8 cellular contexts compared by ENCODE assay signal in the genomic region with DNA sequence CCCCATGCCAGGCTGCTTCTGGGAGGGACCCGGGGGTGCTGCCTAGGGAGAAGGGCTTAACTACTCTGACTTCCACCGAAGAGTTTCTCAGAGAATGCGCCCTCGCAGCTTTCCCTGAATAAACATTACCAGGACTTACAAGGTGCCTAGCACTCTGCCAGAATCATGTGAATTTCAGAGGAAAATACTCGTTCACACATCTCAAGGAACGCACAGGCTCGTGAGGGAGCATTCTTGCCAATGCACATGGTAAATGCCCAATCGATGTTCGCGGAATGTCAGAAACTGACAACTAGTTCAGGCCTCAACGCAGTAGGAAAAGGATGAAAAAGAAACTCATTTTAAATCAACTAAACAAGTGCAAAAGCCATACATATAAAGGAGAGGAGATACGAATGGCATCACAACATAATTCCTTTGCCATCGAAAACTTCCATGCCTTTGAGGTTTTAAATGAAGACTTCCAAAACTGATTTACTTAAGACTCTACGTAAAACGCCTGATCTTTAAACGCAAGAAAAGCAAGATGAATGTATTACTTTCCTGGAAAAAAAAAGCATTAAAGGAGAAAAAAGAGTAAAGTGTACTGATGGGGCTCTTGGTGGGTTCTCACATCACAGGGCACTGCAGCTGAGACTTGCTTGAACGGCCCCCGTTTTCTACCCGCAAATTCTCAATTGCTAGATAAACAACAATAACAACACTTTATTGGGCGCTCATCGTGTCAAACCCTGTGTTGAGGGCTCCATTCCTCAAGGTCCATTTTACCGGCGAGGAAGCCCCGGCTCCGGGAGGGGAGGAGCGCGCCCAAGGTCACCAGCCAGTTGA. TPM values are rescaled to one million over a fixed set of nuclear protein-coding genes. Genes with fewer than 3 reads are reported as not detected.
DNase-seq lines count a peak whose midpoint lies in the region; TF ChIP-seq lines count a peak whose summit lies in the region.

No MANE protein-coding gene starts in this region.

- H4K20me1 ChIP-seq in OCI-LY7 (ENCODE audit: insufficient read depth, low read length), result peaks cover 42% of the 10 kb centered on the region

- H3K4me3 ChIP-seq in OCI-LY7 (ENCODE audit: low read depth, low read length, poor library complexity, severe bottlenecking), result peak overlapping the region; percentile 75
- peak overlapping the region; percentile 93 for H3K4me3 ChIP-seq in coronary artery
- peak overlapping the region; percentile 83 to 93 for H3K4me3 ChIP-seq in muscle layer of duodenum (ENCODE audit: low read depth in 1 of 2, low read length in 2 of 2)

- TF ChIP-seq CTCF in OCI-LY7 (conservative IDR thresholded peaks at IDR 0.05; ENCODE audit: low read length) (no peak), coronary artery (IDR thresholded peaks at IDR 0.05) (no peak)

- CTCF ChIA-PET in OCI-LY7 (lab: Charles Lee; ENCODE audit: unreplicated experiment), result no interaction called here

- DNase-seq in NCI-H2107 treated with DMSO at 0.1 percent for 48 hours (lab: John Stamatoyannopoulos, UW; ENCODE audit: unreplicated experiment), result peak; percentile 18
- no peak for DNase-seq in NCI-H2107 (lab: John Stamatoyannopoulos, UW)
- no peak for DNase-seq in OCI-LY7 (ENCODE audit: low spot score)
- no peak for DNase-seq in coronary artery (ENCODE audit: low spot score)
- DNase-seq in SHP77 treated with DMSO at 0.1 percent for 48 hours (lab: John Stamatoyannopoulos, UW), result no peak
- DNase-seq in SHP77 (lab: John Stamatoyannopoulos, UW), result no peak
- DNase-seq in iPS-NIHi7 (ENCODE audit: extremely low spot score), result no peak

- H3K27me3 ChIP-seq in muscle layer of duodenum (ENCODE audit: low read depth, low read length), result no peaks in the 10 kb centered on the region

- no peaks in the 10 kb centered on the region for H3K9me3 ChIP-seq in OCI-LY7 (ENCODE audit: low read length)
- no peaks in the 10 kb centered on the region for H3K9me3 ChIP-seq in muscle layer of duodenum (ENCODE audit: control insufficient read depth in 1 of 2, low read length in 2 of 2)

- H3K27ac ChIP-seq in OCI-LY7 (ENCODE audit: low read depth, low read length, poor library complexity, severe bottlenecking) (peak overlapping the region; percentile 86), coronary artery (peak overlapping the region; percentile 95 to 99), muscle layer of duodenum (ENCODE audit: low read length) (peak overlapping the region; percentile 94)

- H3K9me2 ChIP-seq in OCI-LY7 (ENCODE audit: insufficient read depth, low read length), result no peaks in the 10 kb centered on the region

- intact Hi-C loops in OCI-LY7 (cut with micrococcal nuclease; ENCODE audit: unreplicated experiment), result loop anchor here (1.0 to 10.0 kb wide), 3 partner anchors 70 to 729 kb away; partner anchors contain the start of gene GCSH

- peak overlapping the region; percentile 95 for H3K4me2 ChIP-seq in OCI-LY7 (ENCODE audit: low read length)

- BruUV-seq in OCI-LY7 (replicated peaks; lab: Mats Ljungman, UMichigan), result TSS peak; percentile 58

- peak overlapping the region; percentile 56; the same call in 1 of the 2 replicates for H2AFZ ChIP-seq in OCI-LY7 (ENCODE audit: low read length)

- peaks cover 92% of the 10 kb centered on the region for H3K79me2 ChIP-seq in OCI-LY7 (ENCODE audit: insufficient read depth, low read depth, low read length)

- peaks cover 32% of the 10 kb centered on the region for H3K4me1 ChIP-seq in OCI-LY7 (ENCODE audit: insufficient read depth, low read length, poor library complexity, severe bottlenecking)
- H3K4me1 ChIP-seq in muscle layer of duodenum (ENCODE audit: control insufficient read depth in 1 of 2, insufficient read depth in 2 of 2, low read length in 2 of 2), result peaks cover 0 to 17% of the 10 kb centered on the region in 2 donors

- peaks cover 25% of the 10 kb centered on the region for H3K36me3 ChIP-seq in OCI-LY7 (ENCODE audit: insufficient read depth, low read length)
- peaks cover 0 to 4% of the 10 kb centered on the region in 2 donors for H3K36me3 ChIP-seq in muscle layer of duodenum (ENCODE audit: control insufficient read depth in 1 of 2, insufficient read depth in 2 of 2, low read length in 2 of 2)

- POLR2A ChIA-PET in OCI-LY7 (lab: Charles Lee), result interaction anchor here (0.9 to 1.4 kb wide), 2 partner anchors 8 to 13 kb away, joined by 4 to 6 read pairs; no protein-coding TSS in a partner anchor

RNA-seq across cellular contexts. Expression of gene CMC2, which starts 0.8 kb away (rescaled TPM):
- 61.3 and 99.8 TPM in 2 replicates for total RNA-seq in OCI-LY7 (2014; rRNA removed; shearing (Covaris generic))
- 89.1 and 94.5 TPM in 2 replicates for total RNA-seq in OCI-LY7 (2022)

RNA-seq across cellular contexts. Expression of gene CENPN, which starts 1.2 kb away (rescaled TPM):
- 52.4 and 97.3 TPM in 2 replicates for total RNA-seq in OCI-LY7 (2014; rRNA removed; shearing (Covaris generic))
- total RNA-seq in OCI-LY7 (2022), result 51.8 and 58.8 TPM in 2 replicates

RNA-seq across cellular contexts. Expression of gene ATMIN, which starts 29.8 kb away (rescaled TPM):
- 13.6 and 15.0 TPM in 2 replicates for total RNA-seq in OCI-LY7 (2014; rRNA removed; shearing (Covaris generic))
- total RNA-seq in OCI-LY7 (2022), result 23.7 and 26.1 TPM in 2 replicates
